ENCODE assay signal across 9 cellular contexts in the genomic region with DNA sequence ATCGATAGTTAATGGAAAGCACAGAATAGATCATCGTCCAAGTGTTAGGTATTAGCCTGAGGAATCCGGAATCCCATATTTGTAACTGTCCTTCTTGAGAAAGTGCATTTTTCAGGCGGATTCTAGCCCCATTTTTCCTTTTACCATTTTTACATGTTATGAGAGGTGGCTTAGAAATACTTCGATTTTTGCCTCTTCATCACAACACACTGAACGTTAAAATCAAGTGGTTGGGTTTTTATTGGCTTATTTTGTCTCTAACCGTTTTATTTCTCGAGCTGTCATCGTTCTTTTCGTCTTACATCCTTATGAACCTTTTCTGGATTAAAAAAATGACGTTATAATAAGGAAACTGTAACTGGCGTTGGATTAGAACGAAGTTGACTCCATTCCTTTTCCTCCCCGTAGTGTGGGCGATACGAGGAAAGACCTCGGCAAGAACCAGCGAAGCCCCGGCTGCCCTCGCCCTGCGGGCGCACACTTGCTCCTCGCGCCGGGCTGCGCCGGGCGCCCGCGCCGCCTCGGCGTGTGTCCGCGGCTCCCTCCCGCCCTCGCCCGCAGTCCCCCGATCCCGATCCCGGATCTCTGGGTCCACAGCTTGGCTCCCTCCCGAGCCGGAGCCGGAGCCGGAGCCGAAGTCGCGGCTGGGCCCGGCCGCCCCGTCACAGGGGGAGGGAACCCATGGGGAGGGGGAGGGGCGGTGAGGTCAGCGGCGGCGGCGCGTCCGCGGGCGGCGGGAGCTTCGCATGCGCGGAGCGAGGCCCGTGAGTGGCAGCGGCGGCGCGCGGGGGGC. TPM values are rescaled to one million over a fixed set of nuclear protein-coding genes. Genes with fewer than 3 reads are reported as not detected.
DNase-seq lines count a peak whose midpoint lies in the region; ATAC-seq and TF ChIP-seq lines count a peak whose summit lies in the region.
"Not testable (repeated sequence)": the region's sequence is repeated elsewhere in the genome, so short reads cannot be mapped to it uniquely, and the experiment has no call there.
"Had no signal": no experiment of that assay in that cellular context is flagged by ENCODE, and none has a peak within 500 bp of the region (broad histone marks: within the 10 kb centered on the region; RNA-seq: fewer than 3 reads in every experiment).

No MANE protein-coding gene starts in this region.

- not testable (repeated sequence) for H3K36me3 Mint-ChIP-seq in CD4-positive, CD25-positive, alpha-beta regulatory T cell

- H3K36me3 ChIP-seq in CD4-positive, CD25-positive, alpha-beta regulatory T cell (ENCODE audit: control insufficient read depth, insufficient read depth, low read length); NT2/D1 (ENCODE audit: insufficient read depth, insufficient read length, low read length); skeletal muscle tissue (ENCODE audit: control insufficient read depth in 3 of 3, insufficient read depth in 3 of 3, low read length in 3 of 3); thyroid gland: not testable (repeated sequence)

- not testable (repeated sequence) for H3K9ac ChIP-seq in NT2/D1 (ENCODE audit: insufficient read length, low read depth)
- H3K9ac ChIP-seq in skeletal muscle tissue (ENCODE audit: low read depth in 1 of 3, low read length in 3 of 3): peak overlapping the region in 1 of 3 donors; percentile 33

- not testable (repeated sequence) for H3K27ac Mint-ChIP-seq in CD4-positive, CD25-positive, alpha-beta regulatory T cell

- not testable (repeated sequence) for H3K27me3 ChIP-seq in CD4-positive, CD25-positive, alpha-beta regulatory T cell (ENCODE audit: control insufficient read depth, insufficient read depth, low read length); skeletal muscle tissue (ENCODE audit: control insufficient read depth in 3 of 3, insufficient read depth in 3 of 3, low read length in 3 of 3); thyroid gland
- peaks cover 49% of the 10 kb centered on the region for H3K27me3 ChIP-seq in NT2/D1 (ENCODE audit: insufficient read depth, insufficient read length)

- DNase-seq in CD4-positive, CD25-positive, alpha-beta regulatory T cell: not testable (repeated sequence)
- DNase-seq in NT2/D1 (ENCODE audit: low read depth, low spot score) (peak; percentile 18), cerebellum (ENCODE audit: low spot score) (peak; percentile 2), cardiac septum (ENCODE audit: low spot score) (peak; percentile 85), myocyte (ENCODE audit: low read depth) (peak; percentile 68), thyroid gland (peak; percentile 74 to 84)
- DNase-seq in activated T-cell treated with anti-CD3 and anti-CD28 coated beads, Interleukin-2, amount 50 U/mL, for 1 hour: peak; percentile 79

- H3K4me3 ChIP-seq in CD4-positive, CD25-positive, alpha-beta regulatory T cell (ENCODE audit: low read depth, low read length); NT2/D1 (ENCODE audit: insufficient read length, low read depth): not testable (repeated sequence)
- H3K4me3 ChIP-seq in skeletal muscle tissue (ENCODE audit: low read length in 3 of 3) (peak overlapping the region; percentile 23 to 45 (median 32)), thyroid gland (replicated peaks in 1 of 3) (peak overlapping the region in 1 of 3 donors; percentile 38)

- TF ChIP-seq POLR2A in thyroid gland (IDR thresholded peaks at IDR 0.05): peak in 1 of 2 donors; percentile 12

- 8 to 15% methylated on average over 18 to 19 of the region's 71 CpGs for WGBS in thyroid gland, 2 donors

- H3K27ac ChIP-seq in CD4-positive, CD25-positive, alpha-beta regulatory T cell (ENCODE audit: insufficient read depth, low read length, poor library complexity, severe bottlenecking): not testable (repeated sequence)
- H3K27ac ChIP-seq in skeletal muscle tissue (ENCODE audit: low read depth, low read length) (peak overlapping the region; percentile 19), thyroid gland (peak overlapping the region in 1 of 3 donors; percentile 73)

- H3K27me3 Mint-ChIP-seq in CD4-positive, CD25-positive, alpha-beta regulatory T cell: peaks cover 40% of the 10 kb centered on the region

- ATAC-seq in CD4-positive, CD25-positive, alpha-beta regulatory T cell (ENCODE audit: low read depth in 2 of 2): peak in 1 of 2 donors; percentile 11

- intact Hi-C loops in cardiac septum (cut with DNase I); thyroid gland (cut with DNase I): not testable (repeated sequence)

- not testable (repeated sequence) for TF ChIP-seq CTCF in thyroid gland (IDR thresholded peaks at IDR 0.05)

- H3K4me3 Mint-ChIP-seq in CD4-positive, CD25-positive, alpha-beta regulatory T cell: peak overlapping the region in 3 of 4 donors; percentile 8 to 75 (median 70)

- H3K9me3 ChIP-seq in CD4-positive, CD25-positive, alpha-beta regulatory T cell (ENCODE audit: control insufficient read depth in 2 of 2, low read length in 2 of 2); NT2/D1 (ENCODE audit: insufficient read depth, low read length); skeletal muscle tissue (ENCODE audit: control insufficient read depth in 3 of 3, low read length in 3 of 3); thyroid gland: not testable (repeated sequence)

- not testable (repeated sequence) for H3K9me3 Mint-ChIP-seq in CD4-positive, CD25-positive, alpha-beta regulatory T cell

- not testable (repeated sequence) for H3K4me1 ChIP-seq in CD4-positive, CD25-positive, alpha-beta regulatory T cell (ENCODE audit: control insufficient read depth, insufficient read depth, low read length, poor library complexity, severe bottlenecking); NT2/D1 (ENCODE audit: insufficient read depth, insufficient read length); skeletal muscle tissue (ENCODE audit: control insufficient read depth in 3 of 3, insufficient read depth in 3 of 3, low read length in 3 of 3); thyroid gland

- H3K4me1 Mint-ChIP-seq in CD4-positive, CD25-positive, alpha-beta regulatory T cell: not testable (repeated sequence)

RNA-seq across cellular contexts. Expression of a gene that starts 8.2 kb away (rescaled TPM):
- not detected for total RNA-seq in CD4-positive, CD25-positive, alpha-beta regulatory T cell
- polyA plus RNA-seq in CD4-positive, CD25-positive, alpha-beta regulatory T cell: not detected
- total RNA-seq in cerebellum (not detected), cardiac septum (not detected), myocyte (not detected in 2 replicates), skeletal muscle tissue (not detected), thyroid gland (not detected)
- not detected for polyA plus RNA-seq in myocyte (2012)
- total RNA-seq: neural crest cell had no signal
